Comparison of ENCODE assay signal across 12 cellular contexts in the genomic region with DNA sequence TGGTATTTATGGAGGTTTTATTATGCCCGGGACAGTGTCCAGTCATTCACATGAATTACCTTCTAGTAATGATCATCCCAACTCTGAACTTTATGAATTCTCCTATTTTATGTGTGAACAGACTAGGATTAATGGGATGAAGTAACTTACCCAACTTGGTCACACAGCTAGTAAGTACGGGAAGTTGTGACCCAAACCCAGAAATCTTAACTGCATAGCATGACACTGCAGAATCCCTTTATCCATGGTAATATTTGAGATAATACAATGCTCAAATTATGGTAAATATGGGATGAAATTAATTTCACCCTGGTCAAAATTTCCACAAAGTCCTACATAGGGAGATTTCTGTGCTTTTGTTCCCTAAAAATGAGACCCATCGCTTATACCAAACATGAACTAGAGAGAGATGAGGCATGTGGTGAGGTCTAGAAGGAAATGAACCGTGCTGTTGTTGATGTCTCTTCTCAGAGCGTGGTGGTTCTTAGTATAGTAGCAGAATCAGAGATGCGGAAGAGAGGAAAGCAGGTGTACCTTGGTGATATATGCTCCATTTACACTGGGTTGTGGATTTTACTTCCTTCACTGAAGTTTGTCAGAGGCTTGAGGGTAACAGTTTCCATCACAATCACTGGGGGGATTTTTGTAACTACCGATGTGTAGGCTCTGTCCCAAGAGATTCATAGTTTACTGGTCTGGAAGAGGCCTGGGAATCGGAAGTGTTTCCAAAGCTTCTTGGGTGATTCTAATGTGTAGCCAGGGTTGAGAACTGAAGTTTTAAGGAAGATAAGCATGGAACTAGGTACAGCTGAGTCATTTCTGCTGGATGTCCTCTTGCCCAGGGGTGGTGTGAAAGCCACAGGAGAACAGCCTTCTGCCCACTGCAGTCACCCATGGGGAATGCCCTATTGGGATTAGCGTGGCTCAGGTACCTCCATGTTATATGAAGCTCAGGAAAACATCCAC. TPM values are rescaled to one million over a fixed set of nuclear protein-coding genes. Genes with fewer than 3 reads are reported as not detected.
DNase-seq lines count a peak whose midpoint lies in the region; ATAC-seq, FAIRE-seq and TF ChIP-seq lines count a peak whose summit lies in the region.
"Had no signal": no experiment of that assay in that cellular context is flagged by ENCODE, and none has a peak within 500 bp of the region (broad histone marks: within the 10 kb centered on the region; RNA-seq: fewer than 3 reads in every experiment).

No MANE protein-coding gene starts in this region.

- DNase-seq in CD8-positive, alpha-beta memory T cell, result peak in 1 of 5 donors; percentile 49
- DNase-seq in activated CD4-positive, alpha-beta memory T cell treated with anti-CD3 and anti-CD28 coated beads, Interleukin-2, amount 10 ng/mL, durations not matched to agents 7 days and 5 days, result no peak
- DNase-seq in HAP-1 (ENCODE audit: low spot score in 2 of 2), result no peak
- no peak for DNase-seq in pancreas
- no peak for DNase-seq in endodermal cell
- DNase-seq: adrenal gland, SJCRH30 had no signal

- H3K27me3 Mint-ChIP-seq in CD8-positive, alpha-beta memory T cell, result peaks cover 0 to 9% of the 10 kb centered on the region in 2 donors
- H3K27me3 Mint-ChIP-seq in activated CD4-positive, alpha-beta memory T cell treated with anti-CD3 and anti-CD28 coated beads, Interleukin-2, amount 10 ng/mL, durations not matched to agents 7 days and 5 days, result no peaks in the 10 kb centered on the region
- no peaks in the 10 kb centered on the region for H3K27me3 Mint-ChIP-seq in endodermal cell (ENCODE audit: insufficient read depth)

- H3K36me3 Mint-ChIP-seq in CD8-positive, alpha-beta memory T cell, result peaks cover 2 to 4% (median 2%) of the 10 kb centered on the region in 3 donors
- H3K36me3 Mint-ChIP-seq in activated CD4-positive, alpha-beta memory T cell treated with anti-CD3 and anti-CD28 coated beads, Interleukin-2, amount 10 ng/mL, durations not matched to agents 7 days and 5 days (ENCODE audit: low read depth), result peaks cover 3% of the 10 kb centered on the region
- no peaks in the 10 kb centered on the region for H3K36me3 Mint-ChIP-seq in endodermal cell (ENCODE audit: low read depth)

- no peak overlapping the region for H3K4me3 ChIP-seq in CD8-positive, alpha-beta memory T cell (ENCODE audit: low read length)
- H3K4me3 ChIP-seq in HAP-1 (no peak overlapping the region), pancreas (no peak overlapping the region), endodermal cell (ENCODE audit: low read length) (no peak overlapping the region)
- H3K4me3 ChIP-seq: adrenal gland, SJCRH30 had no signal

- CTCF ChIA-PET in CD8-positive, alpha-beta memory T cell (lab: Charles Lee), result interaction anchor here (1.2 to 2.0 kb wide), 3 partner anchors 9 to 124 kb away, joined by 3 to 6 read pairs (median 6); no protein-coding TSS in a partner anchor
- CTCF ChIA-PET in activated CD4-positive, alpha-beta memory T cell treated with anti-CD3 and anti-CD28 coated beads, Interleukin-2, amount 10 ng/mL, durations not matched to agents 7 days and 5 days (lab: Charles Lee), result interaction anchor here (0.9 to 2.2 kb wide), 3 partner anchors 18 to 96 kb away, joined by 3 to 5 read pairs (median 3); no protein-coding TSS in a partner anchor

- 87 to 96% methylated on average over 9 of the region's 9 CpGs for WGBS in pancreas, 2 donors
- 94 to 100% methylated on average over 2 to 7 of the region's 9 CpGs for WGBS in endodermal cell (ENCODE audit: insufficient coverage in 1 of 2, insufficient read length in 1 of 2), 2 experiments

- no peaks in the 10 kb centered on the region for H3K9me3 ChIP-seq in CD8-positive, alpha-beta memory T cell (ENCODE audit: low read length)
- H3K9me3 ChIP-seq in HAP-1 (no peaks in the 10 kb centered on the region), pancreas (no peaks in the 10 kb centered on the region), endodermal cell (ENCODE audit: control insufficient read depth, low read length) (no peaks in the 10 kb centered on the region)
- H3K9me3 ChIP-seq: adrenal gland, SJCRH30 had no signal

- FAIRE-seq in pancreas (lab: Jason Lieb, UNC), result no peak

- H3K9ac ChIP-seq in endodermal cell (ENCODE audit: extremely low read depth, low read length, poor library complexity, severe bottlenecking), result no peak overlapping the region
- H3K9ac ChIP-seq: KMS-11 had no signal

- ATAC-seq in GM19328 (IDR thresholded peaks at IDR 0.05; ENCODE audit: unreplicated experiment), result peak; percentile 87
- peak; percentile 74 for ATAC-seq in HG02981 (IDR thresholded peaks at IDR 0.05; ENCODE audit: unreplicated experiment)
- ATAC-seq in pancreas, result no peak
- ATAC-seq in GM18519 (IDR thresholded peaks at IDR 0.05; ENCODE audit: low FRiP score, unreplicated experiment), result no peak

- TF ChIP-seq CTCF in pancreas (IDR thresholded peaks at IDR 0.05) (no peak), endodermal cell (conservative IDR thresholded peaks at IDR 0.05) (no peak)

- no peaks in the 10 kb centered on the region for H3K36me3 ChIP-seq in CD8-positive, alpha-beta memory T cell (ENCODE audit: insufficient read depth, low read length)
- H3K36me3 ChIP-seq in HAP-1 (replicated peaks), result no peaks in the 10 kb centered on the region
- H3K36me3 ChIP-seq in pancreas, result no peaks in the 10 kb centered on the region
- no peaks in the 10 kb centered on the region for H3K36me3 ChIP-seq in endodermal cell (ENCODE audit: control insufficient read depth, insufficient read depth, low read length)
- H3K36me3 ChIP-seq: adrenal gland, SJCRH30 had no signal

- H3K27ac Mint-ChIP-seq in CD8-positive, alpha-beta memory T cell, result peak overlapping the region; percentile 67 to 95 (median 90)
- H3K27ac Mint-ChIP-seq in activated CD4-positive, alpha-beta memory T cell treated with anti-CD3 and anti-CD28 coated beads, Interleukin-2, amount 10 ng/mL, durations not matched to agents 7 days and 5 days, result peak overlapping the region; percentile 76
- no peak overlapping the region for H3K27ac Mint-ChIP-seq in endodermal cell
- H3K27ac Mint-ChIP-seq: nephron had no signal

- H3K27ac ChIP-seq in CD8-positive, alpha-beta memory T cell (ENCODE audit: low read depth, low read length), result no peak overlapping the region
- H3K27ac ChIP-seq in pancreas (no peak overlapping the region), endodermal cell (ENCODE audit: low read depth, low read length) (no peak overlapping the region)
- H3K27ac ChIP-seq: adrenal gland, KMS-11, SJCRH30 had no signal

- peaks cover 0 to 7% (median 3%) of the 10 kb centered on the region in 5 donors for H3K9me3 Mint-ChIP-seq in CD8-positive, alpha-beta memory T cell
- H3K9me3 Mint-ChIP-seq in activated CD4-positive, alpha-beta memory T cell treated with anti-CD3 and anti-CD28 coated beads, Interleukin-2, amount 10 ng/mL, durations not matched to agents 7 days and 5 days, result no peaks in the 10 kb centered on the region
- peaks cover 45% of the 10 kb centered on the region for H3K9me3 Mint-ChIP-seq in endodermal cell

- intact Hi-C loops in pancreas (cut with DNase I), result no loop called here

- peaks cover 58% of the 10 kb centered on the region for H3K4me1 ChIP-seq in CD8-positive, alpha-beta memory T cell (ENCODE audit: insufficient read depth, low read length)
- H3K4me1 ChIP-seq in HAP-1 (peaks cover 16% of the 10 kb centered on the region), pancreas (no peaks in the 10 kb centered on the region), endodermal cell (ENCODE audit: control insufficient read depth, insufficient read depth, low read length) (no peaks in the 10 kb centered on the region)

- H3K4me3 Mint-ChIP-seq in CD8-positive, alpha-beta memory T cell, result peak overlapping the region in 5 of 7 donors; percentile 1 to 61 (median 8)
- no peak overlapping the region for H3K4me3 Mint-ChIP-seq in activated CD4-positive, alpha-beta memory T cell treated with anti-CD3 and anti-CD28 coated beads, Interleukin-2, amount 10 ng/mL, durations not matched to agents 7 days and 5 days
- H3K4me3 Mint-ChIP-seq in endodermal cell, result no peak overlapping the region
- H3K4me3 Mint-ChIP-seq: nephron had no signal

- no peaks in the 10 kb centered on the region for H3K27me3 ChIP-seq in CD8-positive, alpha-beta memory T cell (ENCODE audit: insufficient read depth, low read length, poor library complexity, severe bottlenecking)
- H3K27me3 ChIP-seq in HAP-1 (ENCODE audit: low read depth), result no peaks in the 10 kb centered on the region
- H3K27me3 ChIP-seq in pancreas, result no peaks in the 10 kb centered on the region
- H3K27me3 ChIP-seq in endodermal cell (ENCODE audit: control insufficient read depth, insufficient read depth, low read length, poor library complexity, severe bottlenecking), result no peaks in the 10 kb centered on the region
- H3K27me3 ChIP-seq: adrenal gland, SJCRH30 had no signal

- peaks cover 37 to 56% (median 52%) of the 10 kb centered on the region in 3 donors for H3K4me1 Mint-ChIP-seq in CD8-positive, alpha-beta memory T cell
- H3K4me1 Mint-ChIP-seq in activated CD4-positive, alpha-beta memory T cell treated with anti-CD3 and anti-CD28 coated beads, Interleukin-2, amount 10 ng/mL, durations not matched to agents 7 days and 5 days, result peaks cover 50% of the 10 kb centered on the region
- no peaks in the 10 kb centered on the region for H3K4me1 Mint-ChIP-seq in endodermal cell

- in situ Hi-C loops in HAP-1 (cut with MboI; ENCODE audit: low sequenced_read_pairs), result no loop called here

- POLR2A ChIA-PET in CD8-positive, alpha-beta memory T cell (lab: Charles Lee), result no interaction called here
- POLR2A ChIA-PET in activated CD4-positive, alpha-beta memory T cell treated with anti-CD3 and anti-CD28 coated beads, Interleukin-2, amount 10 ng/mL, durations not matched to agents 7 days and 5 days (lab: Charles Lee), result interaction anchor here (0.8 to 24.1 kb wide), 7 partner anchors 14 to 98 kb away, joined by 3 to 1502 read pairs (median 5); a partner anchor contains a TSS

RNA-seq across cellular contexts. Expression of a gene that starts 30.2 kb away (rescaled TPM):
- not detected for total RNA-seq in CD8-positive, alpha-beta memory T cell
- not detected for polyA plus RNA-seq in CD8-positive, alpha-beta memory T cell
- total RNA-seq in activated CD4-positive, alpha-beta memory T cell treated with anti-CD3 and anti-CD28 coated beads, Interleukin-2, amount 10 ng/mL, durations not matched to agents 7 days and 5 days, result not detected
- total RNA-seq in pancreas (not detected), endodermal cell (not detected)
- not detected for polyA plus RNA-seq in pancreas
- polyA plus RNA-seq in endodermal cell (2013, experiment 1 of 2), result not detected
- not detected for polyA plus RNA-seq in endodermal cell (2013, experiment 2 of 2)

Comparison
In these comparisons a context has a peak if more than half of its experiments do, and no peak if none do; other contexts are left out.
1. H3K4me3 Mint-ChIP-seq: peak in CD8-positive, alpha-beta memory T cell (5 of 7); none in activated CD4-positive, alpha-beta memory T cell treated with anti-CD3 and anti-CD28 coated beads, Interleukin-2, amount 10 ng/mL, durations not matched to agents 7 days and 5 days (single experiment) and endodermal cell (single experiment).
2. ATAC-seq: peak in GM19328 (single experiment) and HG02981 (single experiment); none in pancreas (0 of 4) and GM18519 (single experiment).